8 cellular contexts compared by ENCODE assay signal in genomic region chr19:49676690-49677231, GRCh38. TPM values are rescaled to one million over a fixed set of nuclear protein-coding genes. Genes with fewer than 3 reads are reported as not detected.
A peak's percentile ranks its signal among the peaks of the same experiment; 100 is the strongest.
DNase-seq lines count a peak whose midpoint lies in the region; ATAC-seq and TF ChIP-seq lines count a peak whose summit lies in the region.

No MANE protein-coding gene starts in this region.

- H2AFZ ChIP-seq in osteoblast (ENCODE audit: low read length) = peak overlapping the region; percentile 100

- intact Hi-C loops in head of caudate nucleus (cut with DNase I) = loop anchor here (2.0 kb wide), 1 partner anchor 36 kb away; the partner anchor contains the start of gene RRAS

- H3K27me3 ChIP-seq in osteoblast (ENCODE audit: insufficient read depth, low read length) = no peaks in the 10 kb centered on the region
- no peaks in the 10 kb centered on the region for H3K27me3 ChIP-seq in thoracic aorta (replicated peaks; ENCODE audit: insufficient read depth)

- peak overlapping the region; percentile 97 for H3K27ac Mint-ChIP-seq in activated naive CD8-positive, alpha-beta T cell treated with anti-CD3 and anti-CD28 coated beads, Interleukin-2, amount 10 ng/mL, durations not matched to agents 7 days and 5 days

- TF ChIP-seq CTCF in osteoblast (IDR thresholded peaks at IDR 0.05; ENCODE audit: extremely low read depth, low read depth, low read length) (no peak), thoracic aorta (IDR thresholded peaks at IDR 0.05) (no peak)

- DNase-seq in GM04503 (ENCODE audit: low read depth) (peak; percentile 99), NCI-H1105 (lab: John Stamatoyannopoulos, UW) (peak; percentile 100), SKM-1 treated with dmso at 0.1 percent for 144 hours (lab: John Stamatoyannopoulos, UW; ENCODE audit: unreplicated experiment) (peak; percentile 97), head of caudate nucleus (peak; percentile 99 to 100 (median 100)), osteoblast (ENCODE audit: insufficient read length, low spot score, missing footprints) (peak; percentile 100), thoracic aorta (ENCODE audit: low spot score) (peak; percentile 99)
- DNase-seq in activated naive CD8-positive, alpha-beta T cell treated with anti-CD3 and anti-CD28 coated beads, Interleukin-2, amount 10 ng/mL, durations not matched to agents 7 days and 5 days = peak; percentile 94

- H3K4me3 ChIP-seq in osteoblast (ENCODE audit: insufficient read depth, low read length) (peak overlapping the region; percentile 99), thoracic aorta (peak overlapping the region; percentile 87)

- peaks cover 10% of the 10 kb centered on the region for H3K36me3 Mint-ChIP-seq in activated naive CD8-positive, alpha-beta T cell treated with anti-CD3 and anti-CD28 coated beads, Interleukin-2, amount 10 ng/mL, durations not matched to agents 7 days and 5 days

- H3K36me3 ChIP-seq in osteoblast (ENCODE audit: insufficient read depth, low read length) = peaks cover 2% of the 10 kb centered on the region
- peaks cover 4% of the 10 kb centered on the region for H3K36me3 ChIP-seq in thoracic aorta

- H3K27ac ChIP-seq in osteoblast (ENCODE audit: low read depth, low read length) = peak overlapping the region; percentile 100
- H3K27ac ChIP-seq in thoracic aorta = peak overlapping the region; percentile 90 to 93

- H3K4me3 Mint-ChIP-seq in activated naive CD8-positive, alpha-beta T cell treated with anti-CD3 and anti-CD28 coated beads, Interleukin-2, amount 10 ng/mL, durations not matched to agents 7 days and 5 days = peak overlapping the region; percentile 99

- H3K4me1 Mint-ChIP-seq in activated naive CD8-positive, alpha-beta T cell treated with anti-CD3 and anti-CD28 coated beads, Interleukin-2, amount 10 ng/mL, durations not matched to agents 7 days and 5 days = peaks cover 25% of the 10 kb centered on the region

- no peaks in the 10 kb centered on the region for H3K27me3 Mint-ChIP-seq in activated naive CD8-positive, alpha-beta T cell treated with anti-CD3 and anti-CD28 coated beads, Interleukin-2, amount 10 ng/mL, durations not matched to agents 7 days and 5 days

- ATAC-seq in HG02642 (IDR thresholded peaks at IDR 0.05; ENCODE audit: poor library complexity, unreplicated experiment) (peak; percentile 75), thoracic aorta (ENCODE audit: insufficient number of reproducible peaks, low FRiP score, low read depth) (peak; percentile 87)
- peak; percentile 77 for ATAC-seq in activated naive CD8-positive, alpha-beta T cell treated with anti-CD3 and anti-CD28 coated beads, Interleukin-2, amount 10 ng/mL, durations not matched to agents 7 days and 5 days (ENCODE audit: low read depth)

- H4K20me1 ChIP-seq in osteoblast (ENCODE audit: insufficient read depth, low read length) = peaks cover 29% of the 10 kb centered on the region

- H3K79me2 ChIP-seq in osteoblast (ENCODE audit: insufficient read depth, low read length) = peaks cover 42% of the 10 kb centered on the region

- peaks cover 21% of the 10 kb centered on the region for H3K4me1 ChIP-seq in osteoblast (ENCODE audit: insufficient read depth, low read length)
- peaks cover 24 to 46% of the 10 kb centered on the region in 2 donors for H3K4me1 ChIP-seq in thoracic aorta (ENCODE audit: control insufficient read depth in 1 of 2, low read depth in 2 of 2)

- H3K9me3 Mint-ChIP-seq in activated naive CD8-positive, alpha-beta T cell treated with anti-CD3 and anti-CD28 coated beads, Interleukin-2, amount 10 ng/mL, durations not matched to agents 7 days and 5 days = no peaks in the 10 kb centered on the region

- POLR2A ChIA-PET in activated naive CD8-positive, alpha-beta T cell treated with anti-CD3 and anti-CD28 coated beads, Interleukin-2, amount 10 ng/mL, durations not matched to agents 7 days and 5 days (lab: Charles Lee) = interaction anchor here (0.6 to 3.3 kb wide), 24 partner anchors 8 to 341 kb away, joined by 3 to 23 read pairs (median 4); partner anchors contain the start of genes ALDH16A1, BCL2L12, CD37 and IRF3

- peak overlapping the region; percentile 100 for H3K4me2 ChIP-seq in osteoblast (ENCODE audit: insufficient read depth, low read length)

- H3K9me3 ChIP-seq in osteoblast (ENCODE audit: low read depth, low read length) = no peaks in the 10 kb centered on the region
- no peaks in the 10 kb centered on the region for H3K9me3 ChIP-seq in thoracic aorta

RNA-seq across cellular contexts. Expression of gene PRMT1, which starts 0.3 kb away (rescaled TPM):
- 100 to 1,000 TPM; 118 to 123 TPM for total RNA-seq in activated naive CD8-positive, alpha-beta T cell treated with anti-CD3 and anti-CD28 coated beads, Interleukin-2, amount 10 ng/mL, durations not matched to agents 7 days and 5 days
- total RNA-seq in osteoblast = 199 and 208 TPM in 2 replicates
- total RNA-seq in thoracic aorta = 100 to 1,000 TPM; 116 to 118 TPM

RNA-seq across cellular contexts. Expression of gene BCL2L12, which starts 11.0 kb away (rescaled TPM):
- 10 to 100 TPM; 63.4 to 71.3 TPM for total RNA-seq in activated naive CD8-positive, alpha-beta T cell treated with anti-CD3 and anti-CD28 coated beads, Interleukin-2, amount 10 ng/mL, durations not matched to agents 7 days and 5 days
- 4.4 and 5.1 TPM in 2 replicates for total RNA-seq in osteoblast
- total RNA-seq in thoracic aorta = 1 to 10 TPM; 2.5 to 3.0 TPM

RNA-seq across cellular contexts. Expression of gene IRF3, which starts 11.1 kb away (rescaled TPM):
- total RNA-seq in activated naive CD8-positive, alpha-beta T cell treated with anti-CD3 and anti-CD28 coated beads, Interleukin-2, amount 10 ng/mL, durations not matched to agents 7 days and 5 days = 100 to 1,000 TPM; 198 to 205 TPM
- total RNA-seq in osteoblast (48.5 and 54.2 TPM in 2 replicates), thoracic aorta (10 to 100 TPM; 33.2 to 52.9 TPM)

RNA-seq across cellular contexts. Expression of gene ADM5, which starts 12.6 kb away (rescaled TPM):
- total RNA-seq in activated naive CD8-positive, alpha-beta T cell treated with anti-CD3 and anti-CD28 coated beads, Interleukin-2, amount 10 ng/mL, durations not matched to agents 7 days and 5 days = 1 to 10 TPM; 4.1 to 4.3 TPM
- under 0.01 and 0.29 TPM in 2 replicates for total RNA-seq in osteoblast
- total RNA-seq in thoracic aorta = 1 to 10 TPM; 2.8 to 6.4 TPM

RNA-seq across cellular contexts. Expression of gene CPT1C, which starts 14.2 kb away (rescaled TPM):
- total RNA-seq in activated naive CD8-positive, alpha-beta T cell treated with anti-CD3 and anti-CD28 coated beads, Interleukin-2, amount 10 ng/mL, durations not matched to agents 7 days and 5 days = 1 to 10 TPM; 2.1 to 4.1 TPM
- total RNA-seq in osteoblast = 10.9 and 17.0 TPM in 2 replicates
- total RNA-seq in thoracic aorta = 1 to 10 TPM; 2.5 to 3.9 TPM

Comparison
In these comparisons a context has a peak if more than half of its experiments do, and no peak if none do; other contexts are left out.
1. Peak in every context shown above with its lines: DNase-seq, ATAC-seq, H3K4me3 ChIP-seq and H3K27ac ChIP-seq.
2. RNA of gene BCL2L12, which starts 11.0 kb away (total RNA-seq): 63.4 to 71.3 TPM in activated naive CD8-positive, alpha-beta T cell treated with anti-CD3 and anti-CD28 coated beads, Interleukin-2, amount 10 ng/mL, durations not matched to agents 7 days and 5 days; 4.4 to 5.1 TPM in osteoblast and 2.5 to 3.0 TPM in thoracic aorta; every median in the first group is over 10 times any median in the second.